1 cellular context compared by ENCODE assay signal in genomic region chr19:953501-954271, GRCh38.
TF ChIP-seq lines count a peak whose summit lies in the region.

No MANE protein-coding gene starts in this region.

TF ChIP-seq in GM12878, 131 proteins besides CTCF, POLR2A, EP300 and RAD21:
- TF ChIP-seq EED (IDR thresholded peaks at IDR 0.05; ENCODE audit: low read depth) = 0 out of 2 replicates have a peak, but pooled peaks have one; percentile 4
- no peak for TF ChIP-seq SUZ12 (IDR thresholded peaks at IDR 0.05; ENCODE audit: unreplicated experiment)
